ENCODE assay signal across 8 cellular contexts in the genomic region with DNA sequence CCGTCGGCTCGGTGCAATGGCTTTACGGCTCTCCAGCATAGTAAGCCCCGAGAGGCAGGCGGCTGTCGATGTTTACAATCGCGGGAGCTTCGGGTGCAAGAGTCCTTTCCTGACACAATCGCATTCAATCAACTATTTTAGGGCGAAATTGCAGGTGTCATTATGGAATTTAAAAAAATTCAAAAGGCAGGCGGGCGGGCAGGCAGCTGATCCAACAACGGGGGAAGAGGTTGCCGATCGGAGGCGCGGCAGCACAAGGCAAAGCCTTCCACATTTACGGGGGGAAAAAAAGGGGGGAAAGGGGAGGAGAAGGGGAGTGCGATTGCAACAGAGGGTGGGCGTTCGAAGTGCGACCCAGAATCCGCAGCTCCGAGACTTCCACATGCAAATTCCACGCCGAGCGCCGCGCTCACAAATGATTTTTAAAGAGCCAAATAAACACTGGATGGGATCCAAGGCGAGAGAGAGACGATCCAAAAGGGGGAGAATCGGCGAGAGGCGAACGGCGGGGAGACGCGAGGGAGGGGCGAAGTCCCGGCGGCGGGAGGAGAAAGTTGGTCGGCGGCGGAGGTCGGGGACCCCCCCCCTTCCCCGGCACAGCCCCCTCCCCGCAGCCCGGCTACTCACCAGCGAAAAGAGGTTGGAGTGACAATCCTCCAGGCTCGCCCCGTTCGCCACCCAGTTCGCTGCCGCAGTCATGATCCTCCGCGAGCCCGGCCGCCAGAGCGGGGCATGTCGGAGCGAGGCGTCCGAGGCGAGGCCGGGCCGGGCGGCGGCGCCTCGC. TPM values are rescaled to one million over a fixed set of nuclear protein-coding genes. Genes with fewer than 3 reads are reported as not detected.
DNase-seq lines count a peak whose midpoint lies in the region; ATAC-seq and TF ChIP-seq lines count a peak whose summit lies in the region.

No MANE protein-coding gene starts in this region.

- no peak overlapping the region for H3K4me2 ChIP-seq in neural cell (ENCODE audit: low read length)

- under 1% methylated on average over 48 of the region's 73 CpGs for WGBS in suprapubic skin

- H3K36me3 ChIP-seq in neural cell (ENCODE audit: insufficient read depth, low read length): no peaks in the 10 kb centered on the region
- H3K36me3 ChIP-seq in suprapubic skin: no peaks in the 10 kb centered on the region

- H3K9me2 ChIP-seq in neural cell (ENCODE audit: insufficient read depth, low read length): no peaks in the 10 kb centered on the region

- H3K27me3 ChIP-seq in neural cell (ENCODE audit: insufficient read depth, low read depth, low read length) (no peaks in the 10 kb centered on the region), suprapubic skin (no peaks in the 10 kb centered on the region)

- H3K4me1 ChIP-seq in suprapubic skin: peaks cover 41% of the 10 kb centered on the region

- TF ChIP-seq RAD21 in neural cell (conservative IDR thresholded peaks at IDR 0.05): peak; percentile 57

- H3F3A ChIP-seq in neural cell (ENCODE audit: insufficient read depth, low read length, poor library complexity, severe bottlenecking): peaks cover 3% of the 10 kb centered on the region

- peak; percentile 31 for ATAC-seq in GM21515 (IDR thresholded peaks at IDR 0.05; ENCODE audit: unreplicated experiment)

- H4K20me1 ChIP-seq in neural cell (ENCODE audit: insufficient read depth): peaks cover 20% of the 10 kb centered on the region

- H3K9ac ChIP-seq in neural cell (ENCODE audit: low read length): peak overlapping the region; percentile 84

- TF ChIP-seq EP300 in neural cell (conservative IDR thresholded peaks at IDR 0.05; ENCODE audit: poor library complexity, severe bottlenecking) (no peak), suprapubic skin (IDR thresholded peaks at IDR 0.05) (no peak)

- H3K4me3 ChIP-seq in foreskin fibroblast (ENCODE audit: low read depth in 1 of 2, low read length in 2 of 2): peak overlapping the region; percentile 82 to 84
- peak overlapping the region; percentile 94 for H3K4me3 ChIP-seq in neural cell (ENCODE audit: low read length)
- peak overlapping the region; percentile 86 for H3K4me3 ChIP-seq in suprapubic skin

- CTCF ChIA-PET in RWPE1 (lab: Yijun Ruan, JAX): interaction anchor here (0.6 to 0.8 kb wide), 4 partner anchors 188 to 328 kb away, joined by 3 to 5 read pairs (median 4); no protein-coding TSS in a partner anchor

- H3K79me2 ChIP-seq in neural cell (replicated peaks; ENCODE audit: insufficient read depth, low read length): peaks cover 48% of the 10 kb centered on the region

- TF ChIP-seq CTCF in RWPE1 (conservative IDR thresholded peaks at IDR 0.05; ENCODE audit: low read depth) (no peak), foreskin fibroblast (IDR thresholded peaks at IDR 0.05; ENCODE audit: low read depth, low read length) (peak; percentile 27), neural cell (IDR thresholded peaks at IDR 0.05; ENCODE audit: poor library complexity, severe bottlenecking) (peak; percentile 44), suprapubic skin (IDR thresholded peaks at IDR 0.05) (no peak)

- POLR2A ChIA-PET in RWPE1 (lab: Yijun Ruan, JAX; ENCODE audit: low non-redundant PET): interaction anchor here (0.7 kb wide), 1 partner anchor 225 kb away, joined by 8 read pairs; no protein-coding TSS in a partner anchor

- H3K9me3 ChIP-seq in neural cell (ENCODE audit: low read length) (no peaks in the 10 kb centered on the region), suprapubic skin (no peaks in the 10 kb centered on the region)

- peak in 1 of 2 donors; percentile 54 for TF ChIP-seq POLR2A in suprapubic skin (IDR thresholded peaks at IDR 0.05)

- DNase-seq in COLO668 (lab: John Stamatoyannopoulos, UW; ENCODE audit: unreplicated experiment) (peak; percentile 83), HuH-7.5 (ENCODE audit: low spot score) (peak; percentile 58), RWPE1 (ENCODE audit: low spot score) (peak; percentile 56), activated gamma-delta T cell treated with Interleukin-2 at 50 U/mL for 16 hours (peak; percentile 69), foreskin fibroblast (peak; percentile 47 to 81), suprapubic skin (ENCODE audit: low spot score in 2 of 2) (peak; percentile 90)

- H2AFZ ChIP-seq in neural cell (ENCODE audit: low read depth, low read length): peak overlapping the region; percentile 51

- H3K27ac ChIP-seq in RWPE1 (peak overlapping the region; percentile 88), neural cell (ENCODE audit: low read length) (peak overlapping the region; percentile 86), suprapubic skin (peak overlapping the region; percentile 99)

TF ChIP-seq in neural cell, 6 proteins besides CTCF, POLR2A, EP300 and RAD21:
- TF ChIP-seq POLR2AphosphoS5 (IDR thresholded peaks at IDR 0.05) (peak; percentile 6), MXI1 (conservative IDR thresholded peaks at IDR 0.05; ENCODE audit: poor library complexity, severe bottlenecking) (peak; percentile 28), SMC3 (conservative IDR thresholded peaks at IDR 0.05; ENCODE audit: poor library complexity) (peak; percentile 66), TAF1 (IDR thresholded peaks at IDR 0.05; ENCODE audit: low read depth) (no peak), EZH2 (IDR thresholded peaks at IDR 0.05; ENCODE audit: borderline replicate concordance, insufficient read depth, low read length, poor library complexity, severe bottlenecking) (no peak)
- TF ChIP-seq, protein P1, sequence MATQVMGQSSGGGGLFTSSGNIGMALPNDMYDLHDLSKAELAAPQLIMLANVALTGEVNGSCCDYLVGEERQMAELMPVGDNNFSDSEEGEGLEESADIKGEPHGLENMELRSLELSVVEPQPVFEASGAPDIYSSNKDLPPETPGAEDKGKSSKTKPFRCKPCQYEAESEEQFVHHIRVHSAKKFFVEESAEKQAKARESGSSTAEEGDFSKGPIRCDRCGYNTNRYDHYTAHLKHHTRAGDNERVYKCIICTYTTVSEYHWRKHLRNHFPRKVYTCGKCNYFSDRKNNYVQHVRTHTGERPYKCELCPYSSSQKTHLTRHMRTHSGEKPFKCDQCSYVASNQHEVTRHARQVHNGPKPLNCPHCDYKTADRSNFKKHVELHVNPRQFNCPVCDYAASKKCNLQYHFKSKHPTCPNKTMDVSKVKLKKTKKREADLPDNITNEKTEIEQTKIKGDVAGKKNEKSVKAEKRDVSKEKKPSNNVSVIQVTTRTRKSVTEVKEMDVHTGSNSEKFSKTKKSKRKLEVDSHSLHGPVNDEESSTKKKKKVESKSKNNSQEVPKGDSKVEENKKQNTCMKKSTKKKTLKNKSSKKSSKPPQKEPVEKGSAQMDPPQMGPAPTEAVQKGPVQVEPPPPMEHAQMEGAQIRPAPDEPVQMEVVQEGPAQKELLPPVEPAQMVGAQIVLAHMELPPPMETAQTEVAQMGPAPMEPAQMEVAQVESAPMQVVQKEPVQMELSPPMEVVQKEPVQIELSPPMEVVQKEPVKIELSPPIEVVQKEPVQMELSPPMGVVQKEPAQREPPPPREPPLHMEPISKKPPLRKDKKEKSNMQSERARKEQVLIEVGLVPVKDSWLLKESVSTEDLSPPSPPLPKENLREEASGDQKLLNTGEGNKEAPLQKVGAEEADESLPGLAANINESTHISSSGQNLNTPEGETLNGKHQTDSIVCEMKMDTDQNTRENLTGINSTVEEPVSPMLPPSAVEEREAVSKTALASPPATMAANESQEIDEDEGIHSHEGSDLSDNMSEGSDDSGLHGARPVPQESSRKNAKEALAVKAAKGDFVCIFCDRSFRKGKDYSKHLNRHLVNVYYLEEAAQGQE (IDR thresholded peaks at IDR 0.05; ENCODE audit: borderline replicate concordance): no peak
TF ChIP-seq in neural cell: peak in this region for 3.

RNA-seq across cellular contexts. Expression of a gene that starts 0.9 kb away (rescaled TPM):
- 34.0 and 38.9 TPM in 2 replicates for polyA plus RNA-seq in neural cell
- polyA minus RNA-seq in neural cell: 287 and 346 TPM in 2 replicates
- 100 to 1,000 TPM; 173 to 418 (median 228) TPM for total RNA-seq in suprapubic skin

Comparison
In these comparisons a context has a peak if more than half of its experiments do, and no peak if none do; other contexts are left out.
1. Peak in every context shown above with its lines: DNase-seq, ATAC-seq, H3K4me3 ChIP-seq and H3K27ac ChIP-seq.
2. CTCF ChIP-seq: peak in foreskin fibroblast (single experiment) and neural cell (single experiment); none in RWPE1 (single experiment) and suprapubic skin (0 of 2).